18 cellular contexts compared by ENCODE assay signal in the genomic region with DNA sequence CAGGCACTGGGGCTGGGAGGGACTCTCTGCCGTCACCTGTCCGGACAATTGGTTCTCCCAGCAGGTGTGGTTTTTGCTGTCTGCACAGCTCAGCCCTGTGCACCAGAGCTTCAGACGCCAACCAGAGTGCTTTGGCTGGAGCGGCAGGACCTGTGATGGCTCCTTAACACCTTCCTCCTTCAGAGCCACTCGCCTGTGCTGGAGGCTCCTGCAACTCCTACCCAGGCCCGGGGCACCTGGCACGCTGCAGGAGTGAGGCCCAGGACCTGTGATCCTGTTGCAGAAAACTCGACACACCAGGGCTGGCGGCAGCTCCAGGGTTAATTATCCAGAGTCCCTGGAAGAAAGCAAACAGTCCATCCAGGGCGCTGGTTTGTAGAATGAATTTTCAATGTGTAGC.
A peak's percentile ranks its signal among the peaks of the same experiment; 100 is the strongest.
DNase-seq lines count a peak whose midpoint lies in the region; ATAC-seq and TF ChIP-seq lines count a peak whose summit lies in the region.
"Had no signal": no experiment of that assay in that cellular context is flagged by ENCODE, and none has a peak within 500 bp of the region (broad histone marks: within the 10 kb centered on the region; RNA-seq: fewer than 3 reads in every experiment).

No MANE protein-coding gene starts in this region.

- TF ChIP-seq CTCF in sigmoid colon (IDR thresholded peaks at IDR 0.05) (no peak), stomach (IDR thresholded peaks at IDR 0.05) (no peak)

- DNase-seq in NCI-H748 (lab: John Stamatoyannopoulos, UW; ENCODE audit: unreplicated experiment) = peak; percentile 62
- DNase-seq in NCI-H748 treated with DMSO at 0.1 percent for 48 hours (lab: John Stamatoyannopoulos, UW) = no peak
- DNase-seq in neuronal stem cell (ENCODE audit: low spot score) = no peak
- DNase-seq in sigmoid colon = peak; percentile 41
- no peak for DNase-seq in stomach
- DNase-seq in cerebellar cortex (ENCODE audit: low spot score) = no peak
- DNase-seq: AML-193; Caco-2; Calu3; CD4-positive, alpha-beta T cell; CD8-positive, alpha-beta T cell; DMS79 treated with DMSO at 0.1 percent for 48 hours; GF-D8 had no signal

- H3K36me3 ChIP-seq in neuronal stem cell (replicated peaks in 1 of 2; ENCODE audit: control insufficient read depth in 2 of 2, insufficient read depth in 2 of 2, low read length in 2 of 2) (no peaks in the 10 kb centered on the region), sigmoid colon (no peaks in the 10 kb centered on the region), stomach (no peaks in the 10 kb centered on the region)
- H3K36me3 ChIP-seq: BLaER1 treated with 17β-estradiol and CSF1 and Interleukin-3, amounts not matched to agents 10 nM and 100 nM had no signal

- TF ChIP-seq POLR2A in sigmoid colon (IDR thresholded peaks at IDR 0.05) (no peak), stomach (IDR thresholded peaks at IDR 0.05) (no peak)

- no peak overlapping the region for H3K4ac ChIP-seq in neuronal stem cell (ENCODE audit: low read length)

- no peak overlapping the region for H2BK15ac ChIP-seq in neuronal stem cell (ENCODE audit: low read length)

- intact Hi-C loops in sigmoid colon (cut with DNase I) = no loop called here
- intact Hi-C loops in stomach (cut with DNase I; ENCODE audit: low total_unique reads) = no loop called here

- no peaks in the 10 kb centered on the region for H3K79me1 ChIP-seq in neuronal stem cell (ENCODE audit: low read depth, low read length)

- H3K27ac ChIP-seq in neuronal stem cell (replicated peaks; ENCODE audit: low read length) (no peak overlapping the region), sigmoid colon (no peak overlapping the region), stomach (no peak overlapping the region)
- H3K27ac ChIP-seq: 22Rv1; A549; BLaER1 treated with 17β-estradiol and CSF1 and Interleukin-3, amounts not matched to agents 10 nM and 100 nM; C4-2B had no signal

- no peak overlapping the region for H3K14ac ChIP-seq in neuronal stem cell (ENCODE audit: low read length)

- no peak overlapping the region for H3K23ac ChIP-seq in neuronal stem cell (ENCODE audit: low read depth, low read length, poor library complexity)

- H2AFZ ChIP-seq in neuronal stem cell (ENCODE audit: low read length) = no peak overlapping the region

- H3K9me3 ChIP-seq in neuronal stem cell (replicated peaks in 1 of 2; ENCODE audit: control insufficient read depth in 2 of 2, insufficient read depth in 1 of 2, low read depth in 1 of 2, low read length in 2 of 2) = peaks cover 0 to 16% of the 10 kb centered on the region in 2 donors
- H3K9me3 ChIP-seq in sigmoid colon = no peaks in the 10 kb centered on the region
- H3K9me3 ChIP-seq in stomach = no peaks in the 10 kb centered on the region
- H3K9me3 ChIP-seq: A549, Caco-2 had no signal

- H2BK120ac ChIP-seq in neuronal stem cell (ENCODE audit: low read depth, low read length) = no peak overlapping the region

- no peak for TF ChIP-seq EP300 in sigmoid colon (IDR thresholded peaks at IDR 0.05)
- TF ChIP-seq EP300 in stomach (IDR thresholded peaks at IDR 0.05) = no peak

- no peak overlapping the region for H3K9ac ChIP-seq in neuronal stem cell (ENCODE audit: low read depth, low read length, poor library complexity)
- H3K9ac ChIP-seq: BLaER1 treated with 17β-estradiol and CSF1 and Interleukin-3, amounts not matched to agents 10 nM and 100 nM had no signal

- no peak for ATAC-seq in HG02884 (IDR thresholded peaks at IDR 0.05; ENCODE audit: unreplicated experiment)
- ATAC-seq: A549; CD8-positive, alpha-beta T cell had no signal

- WGBS in neuronal stem cell (ENCODE audit: extremely low coverage in 2 of 2, insufficient read length in 2 of 2, insufficient replicate concordance in 1 of 2), 2 donors = no CpG with 5 or more reads among the region's 10 CpGs
- 48 to 65% methylated on average over 10 of the region's 10 CpGs for WGBS in sigmoid colon, 2 donors
- WGBS in stomach, 5 donors = 66 to 80% (median 71%) methylated on average over 9 to 10 of the region's 10 CpGs

- no peak overlapping the region for H2BK12ac ChIP-seq in neuronal stem cell (ENCODE audit: low read length)

- H3K4me1 ChIP-seq in neuronal stem cell (ENCODE audit: control insufficient read depth in 2 of 2, insufficient read depth in 1 of 2, low read depth in 1 of 2, low read length in 2 of 2) (no peaks in the 10 kb centered on the region), sigmoid colon (no peaks in the 10 kb centered on the region), stomach (no peaks in the 10 kb centered on the region)
- H3K4me1 ChIP-seq: A549; BLaER1 treated with 17β-estradiol and CSF1 and Interleukin-3, amounts not matched to agents 10 nM and 100 nM; Caco-2 had no signal

- H4K8ac ChIP-seq in neuronal stem cell (ENCODE audit: low read depth, low read length) = peak overlapping the region; percentile 73

- H3K4me2 ChIP-seq in neuronal stem cell (ENCODE audit: insufficient read depth, low read length, poor library complexity, severe bottlenecking) = no peak overlapping the region
- H3K4me2 ChIP-seq: A549; BLaER1 treated with 17β-estradiol and CSF1 and Interleukin-3, amounts not matched to agents 10 nM and 100 nM had no signal

- H3K27me3 ChIP-seq in neuronal stem cell (ENCODE audit: control insufficient read depth in 3 of 3, insufficient read depth in 3 of 3, low read depth in 1 of 3, low read length in 3 of 3) (no peaks in the 10 kb centered on the region), sigmoid colon (no peaks in the 10 kb centered on the region), stomach (peaks cover 0 to 6% (median 0%) of the 10 kb centered on the region in 3 donors)
- H3K27me3 ChIP-seq: BLaER1 treated with 17β-estradiol and CSF1 and Interleukin-3, amounts not matched to agents 10 nM and 100 nM had no signal

- no peak overlapping the region for H2BK5ac ChIP-seq in neuronal stem cell (ENCODE audit: low read length)

- H3K4me3 ChIP-seq in neuronal stem cell (ENCODE audit: low read length in 2 of 2) (no peak overlapping the region), sigmoid colon (no peak overlapping the region), stomach (no peak overlapping the region)
- H3K4me3 ChIP-seq: A549; BLaER1 treated with 17β-estradiol and CSF1 and Interleukin-3, amounts not matched to agents 10 nM and 100 nM had no signal

- H2AK5ac ChIP-seq in neuronal stem cell (ENCODE audit: low read depth, low read length) = no peak overlapping the region

- H3K18ac ChIP-seq in neuronal stem cell (ENCODE audit: low read length) = peak overlapping the region; percentile 11

- H4K91ac ChIP-seq in neuronal stem cell (ENCODE audit: low read depth, low read length, poor library complexity) = no peak overlapping the region

Comparison
In these comparisons a context has a peak if more than half of its experiments do, and no peak if none do; other contexts are left out.
1. DNase-seq: peak in NCI-H748 (single experiment) and sigmoid colon (single experiment); none in NCI-H748 treated with DMSO at 0.1 percent for 48 hours (single experiment), neuronal stem cell (single experiment), stomach (single experiment) and cerebellar cortex (single experiment).